Comparison of ENCODE assay signal across 8 cellular contexts in the genomic region with DNA sequence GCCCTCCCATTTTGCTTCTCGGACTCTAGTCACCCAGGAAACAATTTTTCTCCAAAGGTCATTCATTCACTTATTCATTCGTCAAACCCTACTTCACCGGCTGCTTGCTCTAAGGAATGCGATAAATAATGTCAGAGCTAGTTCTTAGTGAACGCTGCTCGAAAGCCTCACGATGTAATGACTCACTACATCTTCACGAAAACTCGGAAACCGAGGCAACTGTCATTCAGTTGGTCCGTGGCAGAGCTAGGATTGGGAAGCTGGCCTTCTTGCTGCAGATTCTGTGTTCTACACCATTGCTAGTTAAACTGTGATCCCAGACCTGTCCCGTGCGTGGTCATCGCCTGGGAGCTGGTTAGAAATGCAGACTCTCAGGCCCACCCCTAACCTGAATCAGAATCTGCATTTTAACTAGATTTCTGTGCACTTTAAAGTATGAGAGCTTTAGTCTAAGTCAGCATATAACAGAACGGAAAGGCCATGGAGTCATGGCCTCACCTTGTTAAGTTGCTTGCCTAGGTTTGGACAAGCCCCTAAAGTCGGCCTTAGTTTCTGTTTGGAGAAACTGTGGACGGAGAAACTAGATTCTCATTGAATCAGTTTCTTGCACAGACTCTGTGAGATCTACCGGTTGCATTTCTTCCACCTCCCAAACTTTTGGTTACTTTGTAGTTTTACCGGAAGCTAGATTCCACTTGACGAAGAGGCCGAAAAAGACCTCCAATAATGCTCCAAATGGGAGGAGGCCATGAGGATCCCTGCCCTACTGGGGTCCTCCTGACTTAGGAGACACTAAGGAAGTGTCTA. TPM values are rescaled to one million over a fixed set of nuclear protein-coding genes. Genes with fewer than 3 reads are reported as not detected.
DNase-seq lines count a peak whose midpoint lies in the region; ATAC-seq and TF ChIP-seq lines count a peak whose summit lies in the region.

No MANE protein-coding gene starts in this region.

- peaks cover 1 to 42% (median 36%) of the 10 kb centered on the region in 11 experiments; a peak in 20 of 22 replicates for H3K36me3 ChIP-seq in BLaER1 treated with 17β-estradiol and CSF1 and Interleukin-3, amounts not matched to agents 10 nM and 100 nM
- H3K36me3 ChIP-seq in skeletal muscle satellite cell (ENCODE audit: insufficient read depth, low read length), result peaks cover 11% of the 10 kb centered on the region

- H3K4me2 ChIP-seq in BLaER1 treated with 17β-estradiol and CSF1 and Interleukin-3, amounts not matched to agents 10 nM and 100 nM, result peak overlapping the region; percentile 80 to 99 (median 94)
- peak overlapping the region; percentile 96 for H3K4me2 ChIP-seq in skeletal muscle satellite cell (ENCODE audit: low read length)

- H3K4me1 ChIP-seq in BLaER1 treated with 17β-estradiol and CSF1 and Interleukin-3, amounts not matched to agents 10 nM and 100 nM, result peaks cover 44 to 65% (median 53%) of the 10 kb centered on the region in 10 experiments
- H3K4me1 ChIP-seq in skeletal muscle satellite cell (ENCODE audit: control insufficient read depth, insufficient read depth, low read length), result peaks cover 36% of the 10 kb centered on the region

- H3K27ac Mint-ChIP-seq in activated CD8-positive, alpha-beta T cell treated with anti-CD3 and anti-CD28 coated beads, Interleukin-2, amount 10 ng/mL, durations not matched to agents 7 days and 5 days, result peak overlapping the region; percentile 82
- H3K27ac Mint-ChIP-seq in glutamatergic neuron (ENCODE audit: unreplicated experiment), result peak overlapping the region; percentile 28

- peak overlapping the region; percentile 32 to 100 (median 99) for H3K27ac ChIP-seq in BLaER1 treated with 17β-estradiol and CSF1 and Interleukin-3, amounts not matched to agents 10 nM and 100 nM

- peaks cover 0 to 15% (median 0%) of the 10 kb centered on the region in 11 experiments; a peak in 2 of 22 replicates for H4K20me1 ChIP-seq in BLaER1 treated with 17β-estradiol and CSF1 and Interleukin-3, amounts not matched to agents 10 nM and 100 nM

- peaks cover 52% of the 10 kb centered on the region for H3K4me1 Mint-ChIP-seq in activated CD8-positive, alpha-beta T cell treated with anti-CD3 and anti-CD28 coated beads, Interleukin-2, amount 10 ng/mL, durations not matched to agents 7 days and 5 days (ENCODE audit: low read depth)
- H3K4me1 Mint-ChIP-seq in glutamatergic neuron (ENCODE audit: low read depth, unreplicated experiment), result peaks cover 19% of the 10 kb centered on the region

- peak overlapping the region; percentile 91 to 100 (median 98) for H3K4me3 ChIP-seq in BLaER1 treated with 17β-estradiol and CSF1 and Interleukin-3, amounts not matched to agents 10 nM and 100 nM
- H3K4me3 ChIP-seq in skeletal muscle satellite cell (ENCODE audit: low read length), result peak overlapping the region; percentile 94

- H3K27me3 ChIP-seq in BLaER1 treated with 17β-estradiol and CSF1 and Interleukin-3, amounts not matched to agents 10 nM and 100 nM, result no peaks in the 10 kb centered on the region
- no peaks in the 10 kb centered on the region for H3K27me3 ChIP-seq in skeletal muscle satellite cell (ENCODE audit: control insufficient read depth, insufficient read depth, low read length)

- H3K36me3 Mint-ChIP-seq in activated CD8-positive, alpha-beta T cell treated with anti-CD3 and anti-CD28 coated beads, Interleukin-2, amount 10 ng/mL, durations not matched to agents 7 days and 5 days (ENCODE audit: low read depth), result peaks cover 42% of the 10 kb centered on the region
- H3K36me3 Mint-ChIP-seq in glutamatergic neuron (ENCODE audit: unreplicated experiment), result no peaks in the 10 kb centered on the region

- H3K27me3 Mint-ChIP-seq in activated CD8-positive, alpha-beta T cell treated with anti-CD3 and anti-CD28 coated beads, Interleukin-2, amount 10 ng/mL, durations not matched to agents 7 days and 5 days (ENCODE audit: low read depth), result no peaks in the 10 kb centered on the region
- peaks cover 11% of the 10 kb centered on the region for H3K27me3 Mint-ChIP-seq in glutamatergic neuron (ENCODE audit: unreplicated experiment)

- TF ChIP-seq CTCF in glutamatergic neuron (IDR thresholded peaks at IDR 0.05; ENCODE audit: partially characterized antibody, unreplicated experiment), result no peak

- POLR2A ChIA-PET in activated CD8-positive, alpha-beta T cell treated with anti-CD3 and anti-CD28 coated beads, Interleukin-2, amount 10 ng/mL, durations not matched to agents 7 days and 5 days (lab: Charles Lee), result interaction anchor here (0.6 to 13.1 kb wide), 17 partner anchors 8 to 630 kb away, joined by 3 to 372 read pairs (median 4); a partner anchor contains a TSS

- H3K9ac ChIP-seq in BLaER1 treated with 17β-estradiol and CSF1 and Interleukin-3, amounts not matched to agents 10 nM and 100 nM, result peak overlapping the region; percentile 63 to 100 (median 97)
- H3K9ac ChIP-seq in skeletal muscle satellite cell (ENCODE audit: low read depth, low read length), result peak overlapping the region; percentile 89

- CTCF ChIA-PET in activated CD8-positive, alpha-beta T cell treated with anti-CD3 and anti-CD28 coated beads, Interleukin-2, amount 10 ng/mL, durations not matched to agents 7 days and 5 days (lab: Charles Lee), result interaction anchor here (0.9 to 19.0 kb wide), 6 partner anchors 19 to 155 kb away, joined by 4 to 451 read pairs (median 6); a partner anchor contains a TSS

- no peaks in the 10 kb centered on the region for H3K9me3 Mint-ChIP-seq in activated CD8-positive, alpha-beta T cell treated with anti-CD3 and anti-CD28 coated beads, Interleukin-2, amount 10 ng/mL, durations not matched to agents 7 days and 5 days (ENCODE audit: insufficient read depth)
- H3K9me3 Mint-ChIP-seq in glutamatergic neuron (ENCODE audit: unreplicated experiment), result peaks cover 8% of the 10 kb centered on the region

- H3K4me3 Mint-ChIP-seq in activated CD8-positive, alpha-beta T cell treated with anti-CD3 and anti-CD28 coated beads, Interleukin-2, amount 10 ng/mL, durations not matched to agents 7 days and 5 days, result peak overlapping the region; percentile 76
- peak overlapping the region; percentile 95 for H3K4me3 Mint-ChIP-seq in glutamatergic neuron (ENCODE audit: unreplicated experiment)

- H3K9me3 ChIP-seq in BLaER1 treated with 17β-estradiol and CSF1 and Interleukin-3, amounts not matched to agents 10 nM and 100 nM (replicated peaks in 1 of 11), result no peaks in the 10 kb centered on the region; a peak in 1 of 22 replicates
- H3K9me3 ChIP-seq in skeletal muscle satellite cell (replicated peaks; ENCODE audit: low read length), result no peaks in the 10 kb centered on the region

- ATAC-seq in HG02884 (IDR thresholded peaks at IDR 0.05; ENCODE audit: unreplicated experiment) (peak; percentile 23), GM18520 (IDR thresholded peaks at IDR 0.05; ENCODE audit: unreplicated experiment) (no peak)
- no peak for ATAC-seq in activated CD8-positive, alpha-beta T cell treated with anti-CD3 and anti-CD28 coated beads, Interleukin-2, amount 10 ng/mL, durations not matched to agents 7 days and 5 days

- DNase-seq in activated CD8-positive, alpha-beta T cell treated with anti-CD3 and anti-CD28 coated beads, Interleukin-2, amount 10 ng/mL, durations not matched to agents 7 days and 5 days, result no peak
- no peak for DNase-seq in glutamatergic neuron
- no peak for DNase-seq in NCI-H1930 (lab: John Stamatoyannopoulos, UW)
- DNase-seq in NCI-H2227 treated with DMSO at 0.1 percent for 48 hours (lab: John Stamatoyannopoulos, UW), result no peak

RNA-seq across cellular contexts. Expression of a gene that starts 0.6 kb away (rescaled TPM):
- total RNA-seq in activated CD8-positive, alpha-beta T cell treated with anti-CD3 and anti-CD28 coated beads, Interleukin-2, amount 10 ng/mL, durations not matched to agents 7 days and 5 days, result 100 to 1,000 TPM; 441 to 462 TPM
- 27.1 TPM for total RNA-seq in glutamatergic neuron (ENCODE audit: unreplicated experiment)
- total RNA-seq in skeletal muscle satellite cell (2012; rRNA removed), result 49.2 and 55.7 TPM in 2 replicates

RNA-seq across cellular contexts. Expression of a gene that starts 20.9 kb away (rescaled TPM):
- total RNA-seq in activated CD8-positive, alpha-beta T cell treated with anti-CD3 and anti-CD28 coated beads, Interleukin-2, amount 10 ng/mL, durations not matched to agents 7 days and 5 days, result 10 to 100 TPM; 39.4 to 43.1 TPM
- 36.2 TPM for total RNA-seq in glutamatergic neuron (ENCODE audit: unreplicated experiment)
- 25.6 and 26.9 TPM in 2 replicates for total RNA-seq in skeletal muscle satellite cell (2012; rRNA removed)

RNA-seq across cellular contexts. Expression of a gene that starts 21.3 kb away (rescaled TPM):
- 10 to 100 TPM; 20.6 to 22.3 TPM for total RNA-seq in activated CD8-positive, alpha-beta T cell treated with anti-CD3 and anti-CD28 coated beads, Interleukin-2, amount 10 ng/mL, durations not matched to agents 7 days and 5 days
- 30.9 TPM for total RNA-seq in glutamatergic neuron (ENCODE audit: unreplicated experiment)
- total RNA-seq in skeletal muscle satellite cell (2012; rRNA removed), result 19.4 and 23.3 TPM in 2 replicates

RNA-seq across cellular contexts. Expression of a gene that starts 47.1 kb away (rescaled TPM):
- 1 to 10 TPM; 6.2 to 7.8 TPM for total RNA-seq in activated CD8-positive, alpha-beta T cell treated with anti-CD3 and anti-CD28 coated beads, Interleukin-2, amount 10 ng/mL, durations not matched to agents 7 days and 5 days
- 14.7 TPM for total RNA-seq in glutamatergic neuron (ENCODE audit: unreplicated experiment)
- 1.7 and 3.5 TPM in 2 replicates for total RNA-seq in skeletal muscle satellite cell (2012; rRNA removed)

Comparison
In these comparisons a context has a peak if more than half of its experiments do, and no peak if none do; other contexts are left out.
1. RNA of a gene that starts 0.6 kb away (total RNA-seq): 441 to 462 TPM in activated CD8-positive, alpha-beta T cell treated with anti-CD3 and anti-CD28 coated beads, Interleukin-2, amount 10 ng/mL, durations not matched to agents 7 days and 5 days; 27.1 TPM in glutamatergic neuron (single experiment); every median in the first group is over 10 times any median in the second.